Comparison of ENCODE assay signal across 15 cellular contexts in the genomic region with DNA sequence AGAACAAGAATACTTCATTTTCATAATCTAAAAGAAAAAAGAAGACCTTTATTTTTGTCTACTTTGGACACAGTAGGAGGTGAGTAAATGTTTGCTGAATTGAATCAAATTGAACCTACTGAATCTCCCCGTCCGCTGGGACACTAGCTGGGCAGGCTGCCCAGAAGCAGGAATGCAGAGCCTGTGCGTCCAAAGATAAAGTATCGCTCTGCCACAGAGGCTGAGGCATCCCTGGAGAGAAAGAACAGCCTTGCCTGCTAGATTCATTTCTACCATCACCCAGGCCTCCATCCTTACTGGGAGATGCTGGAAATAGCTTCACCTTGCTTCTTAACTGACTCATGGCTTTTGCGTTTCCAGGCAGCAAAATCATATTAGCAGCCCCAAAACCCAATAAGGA.
A peak's percentile ranks its signal among the peaks of the same experiment; 100 is the strongest.
DNase-seq lines count a peak whose midpoint lies in the region; ATAC-seq and TF ChIP-seq lines count a peak whose summit lies in the region.
"Had no signal": no experiment of that assay in that cellular context is flagged by ENCODE, and none has a peak within 500 bp of the region (broad histone marks: within the 10 kb centered on the region; RNA-seq: fewer than 3 reads in every experiment).

No MANE protein-coding gene starts in this region.

- TF ChIP-seq CTCF in astrocyte of the cerebellum (IDR thresholded peaks at IDR 0.05; ENCODE audit: low read depth, low read length, missing control alignments) (no peak), GM13977 (IDR thresholded peaks at IDR 0.05; ENCODE audit: extremely low read depth, insufficient read depth, missing control alignments) (no peak)

- DNase-seq in NCI-H345 (lab: John Stamatoyannopoulos, UW): peak; percentile 54
- DNase-seq in NCI-H345 treated with DMSO at 0.1 percent for 48 hours (lab: John Stamatoyannopoulos, UW; ENCODE audit: unreplicated experiment): no peak
- peak; percentile 46 for DNase-seq in astrocyte of the cerebellum (ENCODE audit: low read depth)
- peak; percentile 70 for DNase-seq in Right ventricle myocardium superior
- DNase-seq in smooth muscle cell of the brain vasculature (ENCODE audit: low read depth, low spot score): peak; percentile 88
- no peak for DNase-seq in NCI-H1105 treated with DMSO at 0.1 percent for 48 hours (lab: John Stamatoyannopoulos, UW)
- no peak for DNase-seq in GM13977 (ENCODE audit: low spot score)
- DNase-seq: activated CD4-positive, alpha-beta T cell treated with anti-CD3 and anti-CD28 coated beads for 4 hours; activated naive CD8-positive, alpha-beta T cell treated with anti-CD3 and anti-CD28 coated beads for 36 hours; foreskin keratinocyte; pancreas; PC-9; T-helper 1 cell had no signal

- no peak overlapping the region for H3K4me3 ChIP-seq in astrocyte of the cerebellum (ENCODE audit: low read depth, low read length)
- H3K4me3 ChIP-seq: coronary artery, pancreas, PC-9 had no signal

- intact Hi-C loops in Right ventricle myocardium superior (cut with DNase I): no loop called here

- in situ Hi-C loops in astrocyte of the cerebellum (cut with HindIII; ENCODE audit: low sequenced_read_pairs): no loop called here
- in situ Hi-C loops in GM13977 (cut with MboI; ENCODE audit: low pct_unique_long_range_greater_than_20kb, low sequenced_read_pairs, unreplicated experiment): no loop called here

- ATAC-seq in Right ventricle myocardium superior (ENCODE audit: poor library complexity) (peak; percentile 82), GM18867 (IDR thresholded peaks at IDR 0.05; ENCODE audit: unreplicated experiment) (no peak)
- ATAC-seq: foreskin keratinocyte, pancreas had no signal

Comparison
In these comparisons a context has a peak if more than half of its experiments do, and no peak if none do; other contexts are left out.
1. DNase-seq: peak in NCI-H345 (single experiment), astrocyte of the cerebellum (single experiment), Right ventricle myocardium superior (single experiment) and smooth muscle cell of the brain vasculature (single experiment); none in NCI-H345 treated with DMSO at 0.1 percent for 48 hours (single experiment), NCI-H1105 treated with DMSO at 0.1 percent for 48 hours (single experiment) and GM13977 (single experiment).